ENCODE assay signal across 1 cellular context in the genomic region with DNA sequence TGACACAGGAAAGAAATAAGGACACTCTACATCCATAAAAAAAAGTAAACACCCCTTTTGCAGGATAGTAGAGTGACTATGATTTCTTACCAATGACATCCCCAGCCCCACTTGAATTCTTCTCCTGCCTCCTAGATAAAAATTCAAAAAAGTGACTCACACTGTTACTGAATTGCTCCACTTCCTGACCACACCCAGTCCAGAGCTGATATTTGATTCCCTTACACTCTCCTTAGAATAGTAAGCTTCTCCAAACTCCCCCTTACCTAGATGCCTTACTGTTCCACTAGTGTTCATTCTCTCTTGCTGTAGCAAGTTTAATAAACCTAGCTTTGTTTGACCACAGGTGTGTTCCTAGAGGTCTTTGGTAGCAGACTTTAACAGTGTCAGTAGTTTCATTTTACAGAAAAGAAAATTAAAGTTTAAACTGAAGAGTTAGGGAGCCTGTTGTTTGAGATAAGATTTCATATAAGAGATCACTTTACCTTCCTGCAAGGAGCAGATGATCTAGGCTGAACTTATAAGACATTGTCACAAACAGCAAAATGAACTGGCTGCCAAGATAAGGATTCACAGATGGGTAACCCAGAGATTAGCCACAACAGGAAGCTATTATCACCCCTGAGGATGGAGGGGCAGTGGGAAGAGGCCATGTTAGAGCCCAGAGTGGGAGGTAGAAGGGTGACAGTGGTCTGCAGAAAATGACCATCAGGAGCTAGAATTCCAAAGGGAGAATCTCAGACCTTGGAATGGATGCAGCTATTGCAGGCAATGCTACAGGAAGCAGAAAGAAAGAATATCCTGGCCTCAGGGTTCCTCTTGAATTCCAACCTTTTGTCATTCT.
TF ChIP-seq lines count a peak whose summit lies in the region.

No MANE protein-coding gene starts in this region.

TF ChIP-seq in K562, 482 proteins besides CTCF, POLR2A, EP300 and RAD21 (continued from another document and continues in another):
- TF ChIP-seq, protein P1, sequence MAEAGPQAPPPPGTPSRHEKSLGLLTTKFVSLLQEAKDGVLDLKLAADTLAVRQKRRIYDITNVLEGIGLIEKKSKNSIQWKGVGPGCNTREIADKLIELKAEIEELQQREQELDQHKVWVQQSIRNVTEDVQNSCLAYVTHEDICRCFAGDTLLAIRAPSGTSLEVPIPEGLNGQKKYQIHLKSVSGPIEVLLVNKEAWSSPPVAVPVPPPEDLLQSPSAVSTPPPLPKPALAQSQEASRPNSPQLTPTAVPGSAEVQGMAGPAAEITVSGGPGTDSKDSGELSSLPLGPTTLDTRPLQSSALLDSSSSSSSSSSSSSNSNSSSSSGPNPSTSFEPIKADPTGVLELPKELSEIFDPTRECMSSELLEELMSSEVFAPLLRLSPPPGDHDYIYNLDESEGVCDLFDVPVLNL (CRISPR knock-in tag; IDR thresholded peaks at IDR 0.05; ENCODE audit: low read depth) = 0 out of 2 replicates have a peak, but pooled peaks have one; percentile 44
- TF ChIP-seq MCM2 (IDR thresholded peaks at IDR 0.05; ENCODE audit: low read depth) (no peak), RCOR1 (IDR thresholded peaks at IDR 0.05; ENCODE audit: borderline replicate concordance in 1 of 2, low read depth in 2 of 2, low read length in 2 of 2) (peak in 1 of 2 experiments; percentile 94; a peak in 3 of 4 replicates), PHB2 (IDR thresholded peaks at IDR 0.05; ENCODE audit: low read depth) (peak; percentile 63), YBX1 (IDR thresholded peaks at IDR 0.05) (no peak), RAD51 (IDR thresholded peaks at IDR 0.05; ENCODE audit: borderline replicate concordance, low read depth) (no peak), ATF4 (CRISPR knock-in tag; IDR thresholded peaks at IDR 0.05) (no peak), NFIC (IDR thresholded peaks at IDR 0.05) (peak; percentile 89), FOXM1 (IDR thresholded peaks at IDR 0.05; ENCODE audit: low read depth) (peak; percentile 88), FOXM1 (CRISPR knock-in tag; IDR thresholded peaks at IDR 0.05; ENCODE audit: low read depth) (0 out of 2 replicates have a peak, but pooled peaks have one; percentile 37), MAFF (IDR thresholded peaks at IDR 0.05; ENCODE audit: low read length) (no peak), MCM3 (IDR thresholded peaks at IDR 0.05) (no peak), ZNF212 (CRISPR knock-in tag; IDR thresholded peaks at IDR 0.05) (no peak), ZBTB12 (CRISPR knock-in tag; IDR thresholded peaks at IDR 0.05) (no peak), TARDBP (IDR thresholded peaks at IDR 0.05) (no peak), ZBTB5 (IDR thresholded peaks at IDR 0.05) (peak; percentile 60; the same call in 1 of the 2 replicates), DACH1 (IDR thresholded peaks at IDR 0.05; ENCODE audit: partially characterized antibody) (no peak), FIP1L1 (IDR thresholded peaks at IDR 0.05; ENCODE audit: low read depth, low read length, poor library complexity, severe bottlenecking) (no peak), ZNF764 (CRISPR knock-in tag; IDR thresholded peaks at IDR 0.05; ENCODE audit: low read depth) (no peak), ZNF407 (IDR thresholded peaks at IDR 0.05; ENCODE audit: low read depth) (no peak; the same call in 1 of the 2 replicates), CREM (IDR thresholded peaks at IDR 0.05; ENCODE audit: low read depth) (peak; percentile 80), ARHGAP35 (IDR thresholded peaks at IDR 0.05; ENCODE audit: partially characterized antibody) (no peak), DIDO1 (tag; IDR thresholded peaks at IDR 0.05; ENCODE audit: low read depth) (no peak), MAFK (IDR thresholded peaks at IDR 0.05; ENCODE audit: low read length) (0 out of 2 replicates have a peak, but pooled peaks have one; percentile 8), CBX1 (IDR thresholded peaks at IDR 0.05; ENCODE audit: low read depth) (no peak), PTTG1 (tag; IDR thresholded peaks at IDR 0.05; ENCODE audit: low read depth) (no peak), BRD4 (IDR thresholded peaks at IDR 0.05) (peak; percentile 61; the same call in 1 of the 2 replicates), RBBP5 (IDR thresholded peaks at IDR 0.05; ENCODE audit: borderline replicate concordance, insufficient read depth, low read length, poor library complexity, severe bottlenecking) (peak; percentile 60), HDAC1 (IDR thresholded peaks at IDR 0.05) (peak in 1 of 2 experiments; percentile 85; a peak in 2 of 4 replicates), SMAD1 (IDR thresholded peaks at IDR 0.05; ENCODE audit: low read depth, low read length, partially characterized antibody) (peak; percentile 66), GABPB2 (CRISPR knock-in tag; conservative IDR thresholded peaks at IDR 0.05) (no peak), MCM7 (IDR thresholded peaks at IDR 0.05) (no peak), XRCC4 (IDR thresholded peaks at IDR 0.05; ENCODE audit: extremely low read depth, insufficient read depth, insufficient read length) (no peak)
- TF ChIP-seq, protein P2, sequence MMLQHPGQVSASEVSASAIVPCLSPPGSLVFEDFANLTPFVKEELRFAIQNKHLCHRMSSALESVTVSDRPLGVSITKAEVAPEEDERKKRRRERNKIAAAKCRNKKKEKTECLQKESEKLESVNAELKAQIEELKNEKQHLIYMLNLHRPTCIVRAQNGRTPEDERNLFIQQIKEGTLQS (IDR thresholded peaks at IDR 0.05) = peak; percentile 95
- TF ChIP-seq, protein P2 (CRISPR knock-in tag; conservative IDR thresholded peaks at IDR 0.05) = no peak
- TF ChIP-seq, protein P3, sequence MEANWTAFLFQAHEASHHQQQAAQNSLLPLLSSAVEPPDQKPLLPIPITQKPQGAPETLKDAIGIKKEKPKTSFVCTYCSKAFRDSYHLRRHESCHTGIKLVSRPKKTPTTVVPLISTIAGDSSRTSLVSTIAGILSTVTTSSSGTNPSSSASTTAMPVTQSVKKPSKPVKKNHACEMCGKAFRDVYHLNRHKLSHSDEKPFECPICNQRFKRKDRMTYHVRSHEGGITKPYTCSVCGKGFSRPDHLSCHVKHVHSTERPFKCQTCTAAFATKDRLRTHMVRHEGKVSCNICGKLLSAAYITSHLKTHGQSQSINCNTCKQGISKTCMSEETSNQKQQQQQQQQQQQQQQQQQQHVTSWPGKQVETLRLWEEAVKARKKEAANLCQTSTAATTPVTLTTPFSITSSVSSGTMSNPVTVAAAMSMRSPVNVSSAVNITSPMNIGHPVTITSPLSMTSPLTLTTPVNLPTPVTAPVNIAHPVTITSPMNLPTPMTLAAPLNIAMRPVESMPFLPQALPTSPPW (CRISPR knock-in tag; IDR thresholded peaks at IDR 0.05) = peak; percentile 71
- TF ChIP-seq, protein P4, sequence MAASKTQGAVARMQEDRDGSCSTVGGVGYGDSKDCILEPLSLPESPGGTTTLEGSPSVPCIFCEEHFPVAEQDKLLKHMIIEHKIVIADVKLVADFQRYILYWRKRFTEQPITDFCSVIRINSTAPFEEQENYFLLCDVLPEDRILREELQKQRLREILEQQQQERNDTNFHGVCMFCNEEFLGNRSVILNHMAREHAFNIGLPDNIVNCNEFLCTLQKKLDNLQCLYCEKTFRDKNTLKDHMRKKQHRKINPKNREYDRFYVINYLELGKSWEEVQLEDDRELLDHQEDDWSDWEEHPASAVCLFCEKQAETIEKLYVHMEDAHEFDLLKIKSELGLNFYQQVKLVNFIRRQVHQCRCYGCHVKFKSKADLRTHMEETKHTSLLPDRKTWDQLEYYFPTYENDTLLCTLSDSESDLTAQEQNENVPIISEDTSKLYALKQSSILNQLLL (CRISPR knock-in tag; IDR thresholded peaks at IDR 0.05; ENCODE audit: borderline replicate concordance) = no peak
